In genomic region chr7:38833329-38833728, GRCh38 we compare ENCODE assay signal across 23 cellular contexts.
"Had no signal": no experiment of that assay in that cellular context is flagged by ENCODE, and none has a peak within 500 bp of the region (broad histone marks: within the 10 kb centered on the region; RNA-seq: fewer than 3 reads in every experiment).

No MANE protein-coding gene starts in this region.

- H3K27me3 ChIP-seq: dorsolateral prefrontal cortex, esophagus muscularis mucosa, foreskin keratinocyte, right atrium auricular region, testis, tibial nerve, upper lobe of right lung, vagina had no signal

- H3K4me3 ChIP-seq: dorsolateral prefrontal cortex, esophagus muscularis mucosa, lung, right atrium auricular region, testis, tibial nerve, upper lobe of right lung, vagina had no signal

- H3K4me1 ChIP-seq: foreskin keratinocyte, right atrium auricular region, testis, upper lobe of right lung, vagina had no signal

- H3K9me3 ChIP-seq: esophagus muscularis mucosa, right atrium auricular region, testis, tibial nerve, upper lobe of right lung, vagina had no signal

- H3K27me3 Mint-ChIP-seq: naive thymus-derived CD8-positive, alpha-beta T cell; stimulated activated naive CD8-positive, alpha-beta T cell treated with anti-CD3 and anti-CD28 coated beads, Interleukin-15, Interleukin-2, amounts not matched to agents 100 ng/mL and 50 ng/mL, for 24 hours had no signal

- ATAC-seq: foreskin keratinocyte; left cardiac atrium; left ventricle myocardium superior; naive thymus-derived CD8-positive, alpha-beta T cell; upper lobe of right lung had no signal

- H3K9me3 Mint-ChIP-seq: immature natural killer cell; naive thymus-derived CD8-positive, alpha-beta T cell; neural crest cell; stimulated activated naive CD8-positive, alpha-beta T cell treated with anti-CD3 and anti-CD28 coated beads, Interleukin-15, Interleukin-2, amounts not matched to agents 100 ng/mL and 50 ng/mL, for 24 hours had no signal

- H3K4me3 Mint-ChIP-seq: immature natural killer cell; naive thymus-derived CD8-positive, alpha-beta T cell; neural crest cell; stimulated activated naive CD8-positive, alpha-beta T cell treated with anti-CD3 and anti-CD28 coated beads, Interleukin-15, Interleukin-2, amounts not matched to agents 100 ng/mL and 50 ng/mL, for 24 hours had no signal

- H3K27ac ChIP-seq: dorsolateral prefrontal cortex, epithelial cell of prostate, esophagus muscularis mucosa, foreskin keratinocyte, right atrium auricular region, testis, tibial nerve, upper lobe of right lung, vagina had no signal

- DNase-seq: cortex of kidney; dorsolateral prefrontal cortex; effector memory CD4-positive, alpha-beta T cell; foreskin keratinocyte; immature natural killer cell; kidney; left cardiac atrium; left ventricle myocardium superior; naive thymus-derived CD8-positive, alpha-beta T cell; posterior cingulate gyrus; small intestine; stimulated activated CD4-positive, alpha-beta T cell treated with anti-CD3 and anti-CD28 coated beads, Interleukin-12 subunit alpha, Interleukin-12 subunit beta, amount 100 ng/mL, for 4 hours; stimulated activated CD4-positive, alpha-beta T cell treated with anti-CD3 and anti-CD28 coated beads, Interleukin-2, amount 100 ng/mL, for 48 hours; testis; upper lobe of right lung had no signal

- H3K36me3 ChIP-seq: right atrium auricular region, tibial nerve, vagina had no signal

- H3K27ac Mint-ChIP-seq: immature natural killer cell; stimulated activated naive CD8-positive, alpha-beta T cell treated with anti-CD3 and anti-CD28 coated beads, Interleukin-15, Interleukin-2, amounts not matched to agents 100 ng/mL and 50 ng/mL, for 24 hours had no signal
